Comparison of ENCODE assay signal across 9 cellular contexts in genomic region chr1:21652101-21652936, GRCh38. TPM values are rescaled to one million over a fixed set of nuclear protein-coding genes. Genes with fewer than 3 reads are reported as not detected.
DNase-seq lines count a peak whose midpoint lies in the region; ATAC-seq, FAIRE-seq and TF ChIP-seq lines count a peak whose summit lies in the region.
"Had no signal": no experiment of that assay in that cellular context is flagged by ENCODE, and none has a peak within 500 bp of the region (broad histone marks: within the 10 kb centered on the region; RNA-seq: fewer than 3 reads in every experiment).

No MANE protein-coding gene starts in this region.

- peak overlapping the region; percentile 41 to 52 for H3K4me3 ChIP-seq in testis

- CTCF ChIA-PET in activated CD8-positive, alpha-beta memory T cell treated with anti-CD3 and anti-CD28 coated beads, Interleukin-2, amount 10 ng/mL, durations not matched to agents 7 days and 5 days (lab: Charles Lee), result interaction anchor here (1.0 kb wide), 1 partner anchor 9 kb away, joined by 4 read pairs; no protein-coding TSS in a partner anchor

- no peak for FAIRE-seq in GM19239 (lab: Jason Lieb, UNC)

- no peaks in the 10 kb centered on the region for H3K9me3 ChIP-seq in testis

- DNase-seq in activated CD8-positive, alpha-beta memory T cell treated with anti-CD3 and anti-CD28 coated beads, Interleukin-2, amount 10 ng/mL, durations not matched to agents 7 days and 5 days, result no peak
- no peak for DNase-seq in activated CD8-positive, alpha-beta memory T cell treated with anti-CD3 and anti-CD28 coated beads for 24 hours
- DNase-seq in immature natural killer cell (no peak), testis (no peak), activated gamma-delta T cell treated with Interleukin-2 at 50 U/mL for 16 hours (no peak), GM19239 (ENCODE audit: insufficient read length, low spot score) (no peak)
- DNase-seq: AML-193 had no signal

- no peak for TF ChIP-seq CTCF in testis (IDR thresholded peaks at IDR 0.05)

- no peak overlapping the region for H3K4me3 Mint-ChIP-seq in activated CD8-positive, alpha-beta memory T cell treated with anti-CD3 and anti-CD28 coated beads, Interleukin-2, amount 10 ng/mL, durations not matched to agents 7 days and 5 days
- H3K4me3 Mint-ChIP-seq in activated naive CD8-positive, alpha-beta T cell, result peak overlapping the region; percentile 85
- H3K4me3 Mint-ChIP-seq in immature natural killer cell, result peak overlapping the region; percentile 67 to 76 (median 67)

- intact Hi-C loops in testis (cut with DNase I; ENCODE audit: low total_unique reads), result no loop called here

- H3K27me3 ChIP-seq in testis, result no peaks in the 10 kb centered on the region

- H3K4me1 ChIP-seq in testis, result peaks cover 6% of the 10 kb centered on the region

- H3K27me3 Mint-ChIP-seq in activated CD8-positive, alpha-beta memory T cell treated with anti-CD3 and anti-CD28 coated beads, Interleukin-2, amount 10 ng/mL, durations not matched to agents 7 days and 5 days, result peaks cover 35% of the 10 kb centered on the region
- H3K27me3 Mint-ChIP-seq in activated naive CD8-positive, alpha-beta T cell, result peaks cover 9% of the 10 kb centered on the region
- peaks cover 5 to 17% (median 13%) of the 10 kb centered on the region in 3 donors for H3K27me3 Mint-ChIP-seq in immature natural killer cell (ENCODE audit: low read depth in 3 of 3)

- no peaks in the 10 kb centered on the region for H3K36me3 ChIP-seq in testis (ENCODE audit: low read depth, missing control alignments)

- WGBS in testis, 2 donors, result 28% methylated on average over 19 to 33 of the region's 39 CpGs

- no peak overlapping the region for H3K27ac Mint-ChIP-seq in activated CD8-positive, alpha-beta memory T cell treated with anti-CD3 and anti-CD28 coated beads, Interleukin-2, amount 10 ng/mL, durations not matched to agents 7 days and 5 days
- peak overlapping the region; percentile 16 for H3K27ac Mint-ChIP-seq in activated naive CD8-positive, alpha-beta T cell
- no peak overlapping the region for H3K27ac Mint-ChIP-seq in immature natural killer cell

- ATAC-seq in activated CD8-positive, alpha-beta memory T cell treated with anti-CD3 and anti-CD28 coated beads, Interleukin-2, amount 10 ng/mL, durations not matched to agents 7 days and 5 days, result peak; percentile 7
- ATAC-seq in HG03354 (IDR thresholded peaks at IDR 0.05; ENCODE audit: poor library complexity, severe bottlenecking, unreplicated experiment), result no peak

- H3K4me1 Mint-ChIP-seq in activated CD8-positive, alpha-beta memory T cell treated with anti-CD3 and anti-CD28 coated beads, Interleukin-2, amount 10 ng/mL, durations not matched to agents 7 days and 5 days, result peaks cover 9% of the 10 kb centered on the region
- peaks cover 14% of the 10 kb centered on the region for H3K4me1 Mint-ChIP-seq in activated naive CD8-positive, alpha-beta T cell (ENCODE audit: low read depth)
- H3K4me1 Mint-ChIP-seq in immature natural killer cell, result peaks cover 11 to 15% of the 10 kb centered on the region in 2 donors

- TF ChIP-seq POLR2A in testis (IDR thresholded peaks at IDR 0.05), result no peak

- H3K27ac ChIP-seq in testis, result no peak overlapping the region

- H3K36me3 Mint-ChIP-seq in activated CD8-positive, alpha-beta memory T cell treated with anti-CD3 and anti-CD28 coated beads, Interleukin-2, amount 10 ng/mL, durations not matched to agents 7 days and 5 days, result no peaks in the 10 kb centered on the region
- H3K36me3 Mint-ChIP-seq in activated naive CD8-positive, alpha-beta T cell, result no peaks in the 10 kb centered on the region
- H3K36me3 Mint-ChIP-seq in immature natural killer cell, result no peaks in the 10 kb centered on the region

- H3K9me3 Mint-ChIP-seq in activated CD8-positive, alpha-beta memory T cell treated with anti-CD3 and anti-CD28 coated beads, Interleukin-2, amount 10 ng/mL, durations not matched to agents 7 days and 5 days (ENCODE audit: low read depth), result no peaks in the 10 kb centered on the region
- no peaks in the 10 kb centered on the region for H3K9me3 Mint-ChIP-seq in activated naive CD8-positive, alpha-beta T cell (ENCODE audit: low read depth)
- peaks cover 0 to 2% (median 0%) of the 10 kb centered on the region in 6 donors for H3K9me3 Mint-ChIP-seq in immature natural killer cell

RNA-seq across cellular contexts. Expression of gene RAP1GAP, which starts 16.8 kb away (rescaled TPM):
- under 1 TPM; 0.12 to 0.29 TPM for total RNA-seq in activated CD8-positive, alpha-beta memory T cell treated with anti-CD3 and anti-CD28 coated beads, Interleukin-2, amount 10 ng/mL, durations not matched to agents 7 days and 5 days
- not detected for polyA plus RNA-seq in immature natural killer cell
- 1 to 10 TPM; 8.0 to 8.4 TPM for total RNA-seq in testis
- 7.4 TPM for polyA plus RNA-seq in testis (ENCODE audit: insufficient read depth, low read depth, low replicate concordance)

Comparison
In these comparisons a context has a peak if more than half of its experiments do, and no peak if none do; other contexts are left out.
1. RNA of gene RAP1GAP, which starts 16.8 kb away (total RNA-seq): 8.0 to 8.4 TPM in testis; 0.12 to 0.29 TPM in activated CD8-positive, alpha-beta memory T cell treated with anti-CD3 and anti-CD28 coated beads, Interleukin-2, amount 10 ng/mL, durations not matched to agents 7 days and 5 days; every median in the first group is over 4 times any median in the second.